ENCODE assay signal across 8 cellular contexts in the genomic region with DNA sequence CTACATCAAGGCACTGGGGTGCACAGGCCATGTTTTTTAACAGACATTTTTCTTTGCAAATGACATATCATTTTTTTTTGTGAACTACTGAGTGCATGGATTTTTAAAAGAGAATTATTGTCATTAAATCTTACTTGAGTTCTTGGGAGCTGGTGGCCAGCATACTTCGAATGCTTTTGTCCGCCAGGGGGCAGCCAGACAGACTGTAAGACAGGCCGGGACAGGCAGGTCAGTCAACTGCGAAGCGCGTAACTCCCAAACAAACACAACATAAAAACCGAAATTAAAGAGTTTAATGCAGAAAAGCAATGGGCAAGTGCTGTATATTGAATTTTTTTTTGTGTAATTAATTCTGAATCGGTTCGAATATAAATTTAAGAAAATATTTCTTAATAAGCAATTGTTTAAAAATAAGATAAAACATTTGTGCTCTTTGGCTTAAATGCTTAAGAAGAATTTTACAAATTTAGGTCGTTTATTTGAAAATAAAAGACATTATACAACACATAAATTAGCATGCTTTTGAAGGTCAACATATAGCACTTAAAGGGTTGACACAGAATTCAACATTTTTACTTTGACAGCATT.
A peak's percentile ranks its signal among the peaks of the same experiment; 100 is the strongest.
DNase-seq lines count a peak whose midpoint lies in the region; ATAC-seq and FAIRE-seq lines count a peak whose summit lies in the region.

No MANE protein-coding gene starts in this region.

- no peak overlapping the region for H3K4me3 Mint-ChIP-seq in activated CD4-positive, alpha-beta memory T cell treated with anti-CD3 and anti-CD28 coated beads for 36 hours
- no peak overlapping the region for H3K4me3 Mint-ChIP-seq in naive thymus-derived CD4-positive, alpha-beta T cell

- no peaks in the 10 kb centered on the region for H3K9me3 Mint-ChIP-seq in activated CD4-positive, alpha-beta memory T cell treated with anti-CD3 and anti-CD28 coated beads for 36 hours
- H3K9me3 Mint-ChIP-seq in naive thymus-derived CD4-positive, alpha-beta T cell, result peaks cover 0 to 2% (median 0%) of the 10 kb centered on the region in 11 donors

- no peaks in the 10 kb centered on the region for H3K27me3 ChIP-seq in naive thymus-derived CD4-positive, alpha-beta T cell (ENCODE audit: control insufficient read depth in 2 of 2, insufficient read depth in 2 of 2, low read length in 2 of 2)

- no peak overlapping the region for H3K4me3 ChIP-seq in naive thymus-derived CD4-positive, alpha-beta T cell (ENCODE audit: low read length)

- ATAC-seq in Right ventricle myocardium inferior, result no peak
- no peak for ATAC-seq in naive thymus-derived CD4-positive, alpha-beta T cell
- ATAC-seq in GM19463 (IDR thresholded peaks at IDR 0.05; ENCODE audit: unreplicated experiment), result no peak

- H3K27ac Mint-ChIP-seq in activated CD4-positive, alpha-beta memory T cell treated with anti-CD3 and anti-CD28 coated beads for 36 hours, result no peak overlapping the region
- H3K27ac Mint-ChIP-seq in naive thymus-derived CD4-positive, alpha-beta T cell, result no peak overlapping the region

- no peaks in the 10 kb centered on the region for H3K9me3 ChIP-seq in naive thymus-derived CD4-positive, alpha-beta T cell (ENCODE audit: control insufficient read depth in 2 of 3, low read length in 3 of 3)

- H3K36me3 ChIP-seq in naive thymus-derived CD4-positive, alpha-beta T cell (ENCODE audit: control insufficient read depth in 2 of 3, insufficient read depth in 3 of 3, low read length in 3 of 3), result no peaks in the 10 kb centered on the region

- CTCF ChIA-PET in activated CD4-positive, alpha-beta memory T cell treated with anti-CD3 and anti-CD28 coated beads for 36 hours (lab: Charles Lee), result interaction anchor here (0.7 to 1.9 kb wide), 4 partner anchors 10 to 1746 kb away, joined by 3 to 9 read pairs (median 4); no protein-coding TSS in a partner anchor
- CTCF ChIA-PET in naive thymus-derived CD4-positive, alpha-beta T cell (lab: Charles Lee), result no interaction called here

- intact Hi-C loops in Right ventricle myocardium inferior (cut with DNase I), result loop anchor here (2.0 kb wide), 1 partner anchor 406 kb away; no protein-coding TSS in a partner anchor
- intact Hi-C loops in cardiac septum (cut with DNase I), result loop anchor here (10.0 kb wide), 1 partner anchor 408 kb away; no protein-coding TSS in a partner anchor
- intact Hi-C loops in activated CD4-positive, alpha-beta memory T cell treated with anti-CD3 and anti-CD28 coated beads for 36 hours (cut with micrococcal nuclease), result no loop called here
- intact Hi-C loops in naive thymus-derived CD4-positive, alpha-beta T cell (cut with micrococcal nuclease), result loop anchor here (2.0 to 5.0 kb wide), 2 partner anchors 1416 to 1764 kb away; no protein-coding TSS in a partner anchor

- H3K27me3 Mint-ChIP-seq in activated CD4-positive, alpha-beta memory T cell treated with anti-CD3 and anti-CD28 coated beads for 36 hours, result peaks cover 10% of the 10 kb centered on the region
- peaks cover 6 to 37% (median 18%) of the 10 kb centered on the region in 5 donors for H3K27me3 Mint-ChIP-seq in naive thymus-derived CD4-positive, alpha-beta T cell

- H3K27ac ChIP-seq in naive thymus-derived CD4-positive, alpha-beta T cell (ENCODE audit: low read depth, low read length), result no peak overlapping the region

- no peaks in the 10 kb centered on the region for H3K36me3 Mint-ChIP-seq in activated CD4-positive, alpha-beta memory T cell treated with anti-CD3 and anti-CD28 coated beads for 36 hours
- no peaks in the 10 kb centered on the region for H3K36me3 Mint-ChIP-seq in naive thymus-derived CD4-positive, alpha-beta T cell

- H3K4me1 Mint-ChIP-seq in activated CD4-positive, alpha-beta memory T cell treated with anti-CD3 and anti-CD28 coated beads for 36 hours (ENCODE audit: low read depth), result no peaks in the 10 kb centered on the region
- H3K4me1 Mint-ChIP-seq in naive thymus-derived CD4-positive, alpha-beta T cell, result peaks cover 0 to 3% (median 0%) of the 10 kb centered on the region in 7 donors

- H3K4me1 ChIP-seq in naive thymus-derived CD4-positive, alpha-beta T cell (ENCODE audit: control insufficient read depth in 2 of 2, insufficient read depth in 2 of 2, low read length in 2 of 2), result no peaks in the 10 kb centered on the region

- FAIRE-seq in urothelium cell line (lab: Jason Lieb, UNC), result no peak

- DNase-seq in Right ventricle myocardium inferior (ENCODE audit: missing footprints) (peak; percentile 74), cardiac septum (ENCODE audit: low spot score) (no peak), HuH-7.5 (ENCODE audit: low spot score) (peak; percentile 49), fibroblast of gingiva (ENCODE audit: low read depth) (peak; percentile 49), urothelium cell line (ENCODE audit: low spot score) (peak; percentile 44)
- peak; percentile 50 for DNase-seq in activated CD4-positive, alpha-beta memory T cell treated with anti-CD3 and anti-CD28 coated beads for 36 hours
- peak in 5 of 9 donors; percentile 5 to 25 (median 14) for DNase-seq in naive thymus-derived CD4-positive, alpha-beta T cell

- POLR2A ChIA-PET in activated CD4-positive, alpha-beta memory T cell treated with anti-CD3 and anti-CD28 coated beads for 36 hours (lab: Charles Lee), result no interaction called here
- POLR2A ChIA-PET in naive thymus-derived CD4-positive, alpha-beta T cell (lab: Charles Lee), result no interaction called here
